ENCODE assay signal across 1 cellular context in the genomic region with DNA sequence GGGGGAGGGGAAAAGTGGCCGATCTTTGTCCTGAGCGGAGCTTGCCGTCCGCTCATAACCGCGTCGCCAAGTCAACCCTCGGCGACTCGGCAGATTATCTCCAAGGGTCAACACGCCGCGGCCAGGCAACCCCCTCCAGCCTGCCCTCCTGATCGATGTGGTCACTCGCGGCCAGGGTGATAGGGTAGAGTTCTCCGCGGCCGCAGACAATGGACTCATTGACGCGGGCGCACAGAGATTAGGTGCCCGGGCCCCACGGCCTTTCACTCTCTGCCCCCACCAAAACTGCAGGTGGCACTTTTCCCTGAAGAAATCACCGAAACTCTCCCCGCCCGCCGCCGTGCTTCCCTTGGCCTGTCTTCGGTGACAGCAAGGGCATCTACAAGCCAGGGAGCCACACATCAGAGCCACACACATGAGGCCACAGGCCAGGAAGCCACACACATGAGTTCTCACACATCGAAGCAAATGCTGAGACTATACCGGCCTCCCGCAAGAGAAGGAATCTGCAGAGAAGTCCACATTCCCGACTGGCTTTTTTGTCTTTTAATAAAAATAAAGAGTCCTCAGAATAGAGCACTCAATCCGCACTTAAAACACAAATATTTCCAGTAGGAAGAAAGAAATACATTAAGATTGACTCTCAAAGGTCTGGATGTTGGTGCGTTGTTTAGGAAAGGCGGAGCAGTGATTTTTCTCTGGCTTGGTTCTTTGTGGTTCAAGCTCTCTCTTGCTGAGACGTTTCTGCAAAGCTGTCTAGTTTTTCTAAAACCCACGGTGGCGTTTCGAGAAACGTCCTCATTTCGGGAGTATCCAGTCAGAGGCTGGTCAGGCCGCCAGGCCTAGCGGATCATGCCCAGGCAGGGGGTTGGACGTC.
TF ChIP-seq lines count a peak whose summit lies in the region.

No MANE protein-coding gene starts in this region.

TF ChIP-seq in HepG2, 621 proteins besides CTCF, POLR2A, EP300 and RAD21 (continued from another document and continues in another):
- TF ChIP-seq KDM2A (CRISPR knock-in tag; IDR thresholded peaks at IDR 0.05; ENCODE audit: borderline replicate concordance, low read depth) = peak; percentile 29; the same call in 1 of the 2 replicates
- TF ChIP-seq KLF6 (CRISPR knock-in tag; IDR thresholded peaks at IDR 0.05) = no peak
- TF ChIP-seq, protein P1, sequence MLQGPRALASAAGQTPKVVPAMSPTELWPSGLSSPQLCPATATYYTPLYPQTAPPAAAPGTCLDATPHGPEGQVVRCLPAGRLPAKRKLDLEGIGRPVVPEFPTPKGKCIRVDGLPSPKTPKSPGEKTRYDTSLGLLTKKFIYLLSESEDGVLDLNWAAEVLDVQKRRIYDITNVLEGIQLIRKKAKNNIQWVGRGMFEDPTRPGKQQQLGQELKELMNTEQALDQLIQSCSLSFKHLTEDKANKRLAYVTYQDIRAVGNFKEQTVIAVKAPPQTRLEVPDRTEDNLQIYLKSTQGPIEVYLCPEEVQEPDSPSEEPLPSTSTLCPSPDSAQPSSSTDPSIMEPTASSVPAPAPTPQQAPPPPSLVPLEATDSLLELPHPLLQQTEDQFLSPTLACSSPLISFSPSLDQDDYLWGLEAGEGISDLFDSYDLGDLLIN (CRISPR knock-in tag; IDR thresholded peaks at IDR 0.05; ENCODE audit: borderline replicate concordance) = no peak
- TF ChIP-seq SIX1 (CRISPR knock-in tag; IDR thresholded peaks at IDR 0.05; ENCODE audit: borderline replicate concordance) = no peak
- no peak for TF ChIP-seq ZFY (CRISPR knock-in tag; IDR thresholded peaks at IDR 0.05)
- TF ChIP-seq ZMYM3 (CRISPR knock-in tag; IDR thresholded peaks at IDR 0.05) = no peak
- no peak for TF ChIP-seq NFIB (CRISPR knock-in tag; IDR thresholded peaks at IDR 0.05; ENCODE audit: borderline replicate concordance)
- no peak for TF ChIP-seq HMG20B (CRISPR knock-in tag; conservative IDR thresholded peaks at IDR 0.05)
- TF ChIP-seq HDAC6 (IDR thresholded peaks at IDR 0.05; ENCODE audit: low read depth, low read length) = no peak
- TF ChIP-seq, protein P2, sequence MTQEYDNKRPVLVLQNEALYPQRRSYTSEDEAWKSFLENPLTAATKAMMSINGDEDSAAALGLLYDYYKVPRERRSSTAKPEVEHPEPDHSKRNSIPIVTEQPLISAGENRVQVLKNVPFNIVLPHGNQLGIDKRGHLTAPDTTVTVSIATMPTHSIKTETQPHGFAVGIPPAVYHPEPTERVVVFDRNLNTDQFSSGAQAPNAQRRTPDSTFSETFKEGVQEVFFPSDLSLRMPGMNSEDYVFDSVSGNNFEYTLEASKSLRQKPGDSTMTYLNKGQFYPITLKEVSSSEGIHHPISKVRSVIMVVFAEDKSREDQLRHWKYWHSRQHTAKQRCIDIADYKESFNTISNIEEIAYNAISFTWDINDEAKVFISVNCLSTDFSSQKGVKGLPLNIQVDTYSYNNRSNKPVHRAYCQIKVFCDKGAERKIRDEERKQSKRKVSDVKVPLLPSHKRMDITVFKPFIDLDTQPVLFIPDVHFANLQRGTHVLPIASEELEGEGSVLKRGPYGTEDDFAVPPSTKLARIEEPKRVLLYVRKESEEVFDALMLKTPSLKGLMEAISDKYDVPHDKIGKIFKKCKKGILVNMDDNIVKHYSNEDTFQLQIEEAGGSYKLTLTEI (CRISPR knock-in tag; conservative IDR thresholded peaks at IDR 0.05) = no peak
- peak; percentile 65; the same call in 1 of the 2 replicates for TF ChIP-seq KDM6A (CRISPR knock-in tag; IDR thresholded peaks at IDR 0.05; ENCODE audit: low read depth)
- TF ChIP-seq ZNF230 (CRISPR knock-in tag; IDR thresholded peaks at IDR 0.05) = no peak
- no peak for TF ChIP-seq HCFC1 (IDR thresholded peaks at IDR 0.05; ENCODE audit: low read depth, low read length)
- TF ChIP-seq ZNF674 (CRISPR knock-in tag; IDR thresholded peaks at IDR 0.05; ENCODE audit: low read depth) = no peak
- TF ChIP-seq ZBTB7B (CRISPR knock-in tag; IDR thresholded peaks at IDR 0.05) = peak; percentile 42; the same call in 1 of the 2 replicates
- TF ChIP-seq, protein P3, sequence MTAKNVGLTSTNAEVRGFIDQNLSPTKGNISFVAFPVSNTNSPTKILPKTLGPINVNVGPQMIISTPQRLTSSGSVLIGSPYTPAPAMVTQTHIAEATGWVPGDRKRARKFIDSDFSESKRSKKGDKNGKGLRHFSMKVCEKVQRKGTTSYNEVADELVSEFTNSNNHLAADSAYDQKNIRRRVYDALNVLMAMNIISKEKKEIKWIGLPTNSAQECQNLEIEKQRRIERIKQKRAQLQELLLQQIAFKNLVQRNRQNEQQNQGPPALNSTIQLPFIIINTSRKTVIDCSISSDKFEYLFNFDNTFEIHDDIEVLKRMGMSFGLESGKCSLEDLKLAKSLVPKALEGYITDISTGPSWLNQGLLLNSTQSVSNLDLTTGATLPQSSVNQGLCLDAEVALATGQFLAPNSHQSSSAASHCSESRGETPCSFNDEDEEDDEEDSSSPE (CRISPR knock-in tag; IDR thresholded peaks at IDR 0.05) = 0 out of 2 replicates have a peak, but pooled peaks have one; percentile 24
- TF ChIP-seq, protein P4, sequence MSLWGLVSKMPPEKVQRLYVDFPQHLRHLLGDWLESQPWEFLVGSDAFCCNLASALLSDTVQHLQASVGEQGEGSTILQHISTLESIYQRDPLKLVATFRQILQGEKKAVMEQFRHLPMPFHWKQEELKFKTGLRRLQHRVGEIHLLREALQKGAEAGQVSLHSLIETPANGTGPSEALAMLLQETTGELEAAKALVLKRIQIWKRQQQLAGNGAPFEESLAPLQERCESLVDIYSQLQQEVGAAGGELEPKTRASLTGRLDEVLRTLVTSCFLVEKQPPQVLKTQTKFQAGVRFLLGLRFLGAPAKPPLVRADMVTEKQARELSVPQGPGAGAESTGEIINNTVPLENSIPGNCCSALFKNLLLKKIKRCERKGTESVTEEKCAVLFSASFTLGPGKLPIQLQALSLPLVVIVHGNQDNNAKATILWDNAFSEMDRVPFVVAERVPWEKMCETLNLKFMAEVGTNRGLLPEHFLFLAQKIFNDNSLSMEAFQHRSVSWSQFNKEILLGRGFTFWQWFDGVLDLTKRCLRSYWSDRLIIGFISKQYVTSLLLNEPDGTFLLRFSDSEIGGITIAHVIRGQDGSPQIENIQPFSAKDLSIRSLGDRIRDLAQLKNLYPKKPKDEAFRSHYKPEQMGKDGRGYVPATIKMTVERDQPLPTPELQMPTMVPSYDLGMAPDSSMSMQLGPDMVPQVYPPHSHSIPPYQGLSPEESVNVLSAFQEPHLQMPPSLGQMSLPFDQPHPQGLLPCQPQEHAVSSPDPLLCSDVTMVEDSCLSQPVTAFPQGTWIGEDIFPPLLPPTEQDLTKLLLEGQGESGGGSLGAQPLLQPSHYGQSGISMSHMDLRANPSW (CRISPR knock-in tag; IDR thresholded peaks at IDR 0.05; ENCODE audit: borderline replicate concordance) = no peak
- no peak for TF ChIP-seq ZNF326 (CRISPR knock-in tag; IDR thresholded peaks at IDR 0.05; ENCODE audit: borderline replicate concordance)
- TF ChIP-seq DPF2 (CRISPR knock-in tag; IDR thresholded peaks at IDR 0.05; ENCODE audit: borderline replicate concordance, low read depth) = peak; percentile 26; the same call in 1 of the 2 replicates
- TF ChIP-seq KAT7 (CRISPR knock-in tag; IDR thresholded peaks at IDR 0.05; ENCODE audit: borderline replicate concordance) = no peak
- no peak for TF ChIP-seq SP2 (CRISPR knock-in tag; IDR thresholded peaks at IDR 0.05)
- TF ChIP-seq ZC3H4 (CRISPR knock-in tag; IDR thresholded peaks at IDR 0.05; ENCODE audit: borderline replicate concordance) = no peak
- TF ChIP-seq, protein P5, sequence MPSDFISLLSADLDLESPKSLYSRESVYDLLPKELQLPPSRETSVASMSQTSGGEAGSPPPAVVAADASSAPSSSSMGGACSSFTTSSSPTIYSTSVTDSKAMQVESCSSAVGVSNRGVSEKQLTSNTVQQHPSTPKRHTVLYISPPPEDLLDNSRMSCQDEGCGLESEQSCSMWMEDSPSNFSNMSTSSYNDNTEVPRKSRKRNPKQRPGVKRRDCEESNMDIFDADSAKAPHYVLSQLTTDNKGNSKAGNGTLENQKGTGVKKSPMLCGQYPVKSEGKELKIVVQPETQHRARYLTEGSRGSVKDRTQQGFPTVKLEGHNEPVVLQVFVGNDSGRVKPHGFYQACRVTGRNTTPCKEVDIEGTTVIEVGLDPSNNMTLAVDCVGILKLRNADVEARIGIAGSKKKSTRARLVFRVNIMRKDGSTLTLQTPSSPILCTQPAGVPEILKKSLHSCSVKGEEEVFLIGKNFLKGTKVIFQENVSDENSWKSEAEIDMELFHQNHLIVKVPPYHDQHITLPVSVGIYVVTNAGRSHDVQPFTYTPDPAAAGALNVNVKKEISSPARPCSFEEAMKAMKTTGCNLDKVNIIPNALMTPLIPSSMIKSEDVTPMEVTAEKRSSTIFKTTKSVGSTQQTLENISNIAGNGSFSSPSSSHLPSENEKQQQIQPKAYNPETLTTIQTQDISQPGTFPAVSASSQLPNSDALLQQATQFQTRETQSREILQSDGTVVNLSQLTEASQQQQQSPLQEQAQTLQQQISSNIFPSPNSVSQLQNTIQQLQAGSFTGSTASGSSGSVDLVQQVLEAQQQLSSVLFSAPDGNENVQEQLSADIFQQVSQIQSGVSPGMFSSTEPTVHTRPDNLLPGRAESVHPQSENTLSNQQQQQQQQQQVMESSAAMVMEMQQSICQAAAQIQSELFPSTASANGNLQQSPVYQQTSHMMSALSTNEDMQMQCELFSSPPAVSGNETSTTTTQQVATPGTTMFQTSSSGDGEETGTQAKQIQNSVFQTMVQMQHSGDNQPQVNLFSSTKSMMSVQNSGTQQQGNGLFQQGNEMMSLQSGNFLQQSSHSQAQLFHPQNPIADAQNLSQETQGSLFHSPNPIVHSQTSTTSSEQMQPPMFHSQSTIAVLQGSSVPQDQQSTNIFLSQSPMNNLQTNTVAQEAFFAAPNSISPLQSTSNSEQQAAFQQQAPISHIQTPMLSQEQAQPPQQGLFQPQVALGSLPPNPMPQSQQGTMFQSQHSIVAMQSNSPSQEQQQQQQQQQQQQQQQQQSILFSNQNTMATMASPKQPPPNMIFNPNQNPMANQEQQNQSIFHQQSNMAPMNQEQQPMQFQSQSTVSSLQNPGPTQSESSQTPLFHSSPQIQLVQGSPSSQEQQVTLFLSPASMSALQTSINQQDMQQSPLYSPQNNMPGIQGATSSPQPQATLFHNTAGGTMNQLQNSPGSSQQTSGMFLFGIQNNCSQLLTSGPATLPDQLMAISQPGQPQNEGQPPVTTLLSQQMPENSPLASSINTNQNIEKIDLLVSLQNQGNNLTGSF (CRISPR knock-in tag; IDR thresholded peaks at IDR 0.05) = no peak
- TF ChIP-seq NFYC (CRISPR knock-in tag; IDR thresholded peaks at IDR 0.05) = no peak
- 0 out of 2 replicates have a peak, but pooled peaks have one; percentile 37 for TF ChIP-seq PITX1 (CRISPR knock-in tag; IDR thresholded peaks at IDR 0.05)
- no peak for TF ChIP-seq ZNF879 (CRISPR knock-in tag; IDR thresholded peaks at IDR 0.05)
- TF ChIP-seq TCF7 (IDR thresholded peaks at IDR 0.05; ENCODE audit: low read depth) = no peak
- TF ChIP-seq ZNF20 (CRISPR knock-in tag; IDR thresholded peaks at IDR 0.05) = no peak
- no peak for TF ChIP-seq IRF2 (CRISPR knock-in tag; IDR thresholded peaks at IDR 0.05)
- TF ChIP-seq HNF4A (CRISPR knock-in tag; IDR thresholded peaks at IDR 0.05) = peak; percentile 66
- TF ChIP-seq ETV5 (CRISPR knock-in tag; IDR thresholded peaks at IDR 0.05; ENCODE audit: borderline replicate concordance) = no peak
- TF ChIP-seq, protein P6, sequence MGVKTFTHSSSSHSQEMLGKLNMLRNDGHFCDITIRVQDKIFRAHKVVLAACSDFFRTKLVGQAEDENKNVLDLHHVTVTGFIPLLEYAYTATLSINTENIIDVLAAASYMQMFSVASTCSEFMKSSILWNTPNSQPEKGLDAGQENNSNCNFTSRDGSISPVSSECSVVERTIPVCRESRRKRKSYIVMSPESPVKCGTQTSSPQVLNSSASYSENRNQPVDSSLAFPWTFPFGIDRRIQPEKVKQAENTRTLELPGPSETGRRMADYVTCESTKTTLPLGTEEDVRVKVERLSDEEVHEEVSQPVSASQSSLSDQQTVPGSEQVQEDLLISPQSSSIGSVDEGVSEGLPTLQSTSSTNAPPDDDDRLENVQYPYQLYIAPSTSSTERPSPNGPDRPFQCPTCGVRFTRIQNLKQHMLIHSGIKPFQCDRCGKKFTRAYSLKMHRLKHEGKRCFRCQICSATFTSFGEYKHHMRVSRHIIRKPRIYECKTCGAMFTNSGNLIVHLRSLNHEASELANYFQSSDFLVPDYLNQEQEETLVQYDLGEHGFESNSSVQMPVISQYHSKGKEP (CRISPR knock-in tag; IDR thresholded peaks at IDR 0.05) = no peak
- TF ChIP-seq ZNF460 (CRISPR knock-in tag; IDR thresholded peaks at IDR 0.05; ENCODE audit: borderline replicate concordance) = peak; percentile 18; the same call in 1 of the 2 replicates
- no peak for TF ChIP-seq ZNF841 (CRISPR knock-in tag; IDR thresholded peaks at IDR 0.05; ENCODE audit: borderline replicate concordance)
- TF ChIP-seq, protein P7, sequence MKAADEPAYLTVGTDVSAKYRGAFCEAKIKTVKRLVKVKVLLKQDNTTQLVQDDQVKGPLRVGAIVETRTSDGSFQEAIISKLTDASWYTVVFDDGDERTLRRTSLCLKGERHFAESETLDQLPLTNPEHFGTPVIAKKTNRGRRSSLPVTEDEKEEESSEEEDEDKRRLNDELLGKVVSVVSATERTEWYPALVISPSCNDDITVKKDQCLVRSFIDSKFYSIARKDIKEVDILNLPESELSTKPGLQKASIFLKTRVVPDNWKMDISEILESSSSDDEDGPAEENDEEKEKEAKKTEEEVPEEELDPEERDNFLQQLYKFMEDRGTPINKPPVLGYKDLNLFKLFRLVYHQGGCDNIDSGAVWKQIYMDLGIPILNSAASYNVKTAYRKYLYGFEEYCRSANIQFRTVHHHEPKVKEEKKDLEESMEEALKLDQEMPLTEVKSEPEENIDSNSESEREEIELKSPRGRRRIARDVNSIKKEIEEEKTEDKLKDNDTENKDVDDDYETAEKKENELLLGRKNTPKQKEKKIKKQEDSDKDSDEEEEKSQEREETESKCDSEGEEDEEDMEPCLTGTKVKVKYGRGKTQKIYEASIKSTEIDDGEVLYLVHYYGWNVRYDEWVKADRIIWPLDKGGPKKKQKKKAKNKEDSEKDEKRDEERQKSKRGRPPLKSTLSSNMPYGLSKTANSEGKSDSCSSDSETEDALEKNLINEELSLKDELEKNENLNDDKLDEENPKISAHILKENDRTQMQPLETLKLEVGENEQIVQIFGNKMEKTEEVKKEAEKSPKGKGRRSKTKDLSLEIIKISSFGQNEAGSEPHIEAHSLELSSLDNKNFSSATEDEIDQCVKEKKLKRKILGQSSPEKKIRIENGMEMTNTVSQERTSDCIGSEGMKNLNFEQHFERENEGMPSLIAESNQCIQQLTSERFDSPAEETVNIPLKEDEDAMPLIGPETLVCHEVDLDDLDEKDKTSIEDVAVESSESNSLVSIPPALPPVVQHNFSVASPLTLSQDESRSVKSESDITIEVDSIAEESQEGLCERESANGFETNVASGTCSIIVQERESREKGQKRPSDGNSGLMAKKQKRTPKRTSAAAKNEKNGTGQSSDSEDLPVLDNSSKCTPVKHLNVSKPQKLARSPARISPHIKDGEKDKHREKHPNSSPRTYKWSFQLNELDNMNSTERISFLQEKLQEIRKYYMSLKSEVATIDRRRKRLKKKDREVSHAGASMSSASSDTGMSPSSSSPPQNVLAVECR (CRISPR knock-in tag; IDR thresholded peaks at IDR 0.05; ENCODE audit: borderline replicate concordance) = peak; percentile 26; the same call in 1 of the 2 replicates
- no peak for TF ChIP-seq ZNF263 (CRISPR knock-in tag; IDR thresholded peaks at IDR 0.05)
